ENCODE assay signal across 8 cellular contexts in genomic region chr2:237966250-237966564, GRCh38. TPM values are rescaled to one million over a fixed set of nuclear protein-coding genes. Genes with fewer than 3 reads are reported as not detected.
DNase-seq lines count a peak whose midpoint lies in the region; ATAC-seq, FAIRE-seq and TF ChIP-seq lines count a peak whose summit lies in the region.

No MANE protein-coding gene starts in this region.

- no peak overlapping the region for H3K9ac ChIP-seq in MM.1S (ENCODE audit: low read length)

- no peak for DNase-seq in MM.1S
- DNase-seq in pancreas = no peak
- DNase-seq in kidney tubule cell (ENCODE audit: low spot score) = no peak
- no peak for DNase-seq in NCI-H2107 (lab: John Stamatoyannopoulos, UW)

- H3K9me2 ChIP-seq in MM.1S (replicated peaks; ENCODE audit: insufficient read depth, low read length) = no peaks in the 10 kb centered on the region

- H3K27me3 ChIP-seq in MM.1S (replicated peaks; ENCODE audit: insufficient read depth, low read length) (no peaks in the 10 kb centered on the region), esophagus (ENCODE audit: control insufficient read depth in 1 of 2, insufficient read depth in 2 of 2, low read length in 2 of 2) (no peaks in the 10 kb centered on the region), pancreas (no peaks in the 10 kb centered on the region)

- H3F3A ChIP-seq in MM.1S (ENCODE audit: insufficient read depth, low read length) = peaks cover 14% of the 10 kb centered on the region

- H3K4me1 ChIP-seq in MM.1S (ENCODE audit: low read length) (peaks cover 20% of the 10 kb centered on the region), esophagus (ENCODE audit: control insufficient read depth in 2 of 2, insufficient read depth in 2 of 2, low read length in 1 of 2) (peaks cover 4 to 17% of the 10 kb centered on the region in 2 donors), pancreas (peaks cover 12 to 24% (median 16%) of the 10 kb centered on the region in 3 donors)

- no peaks in the 10 kb centered on the region for H3K36me3 ChIP-seq in MM.1S (replicated peaks; ENCODE audit: insufficient read depth, low read length)
- H3K36me3 ChIP-seq in esophagus (ENCODE audit: control insufficient read depth in 2 of 2, insufficient read depth in 2 of 2, low read length in 1 of 2) = no peaks in the 10 kb centered on the region
- no peaks in the 10 kb centered on the region for H3K36me3 ChIP-seq in pancreas

- ATAC-seq in GM19025 (IDR thresholded peaks at IDR 0.05; ENCODE audit: low read depth, unreplicated experiment) = peak; percentile 25
- peak in 2 of 4 donors; percentile 26 to 54 for ATAC-seq in pancreas
- ATAC-seq in GM21447 (IDR thresholded peaks at IDR 0.05; ENCODE audit: unreplicated experiment) = no peak
- ATAC-seq in GM18873 (IDR thresholded peaks at IDR 0.05; ENCODE audit: low FRiP score, unreplicated experiment) = no peak

- no peaks in the 10 kb centered on the region for H4K20me1 ChIP-seq in MM.1S (ENCODE audit: insufficient read depth, low read length)

- peaks cover 35% of the 10 kb centered on the region for H3K79me2 ChIP-seq in MM.1S (ENCODE audit: low read length)

- peak overlapping the region; percentile 93 for H2AFZ ChIP-seq in MM.1S (ENCODE audit: low read length)

- intact Hi-C loops in pancreas (cut with DNase I) = no loop called here

- H3K27ac ChIP-seq in MM.1S (ENCODE audit: low read length) (no peak overlapping the region), esophagus (ENCODE audit: low read depth in 2 of 2, low read length in 1 of 2) (peak overlapping the region; percentile 32 to 65), pancreas (peak overlapping the region; percentile 55 to 68 (median 64))

- TF ChIP-seq CTCF in MM.1S (IDR thresholded peaks at IDR 0.05; ENCODE audit: low read length) = no peak
- no peak for TF ChIP-seq CTCF in pancreas (IDR thresholded peaks at IDR 0.05)

- no peak for FAIRE-seq in pancreas (lab: Jason Lieb, UNC)

- no peaks in the 10 kb centered on the region for H3K9me3 ChIP-seq in MM.1S (replicated peaks; ENCODE audit: insufficient read depth, low read length)
- H3K9me3 ChIP-seq in esophagus (ENCODE audit: control insufficient read depth in 2 of 2, insufficient read depth in 1 of 2, low read depth in 1 of 2, low read length in 1 of 2) = peaks cover 4 to 8% of the 10 kb centered on the region in 2 donors
- H3K9me3 ChIP-seq in pancreas = no peaks in the 10 kb centered on the region

- peak overlapping the region; percentile 94 for H3K4me2 ChIP-seq in MM.1S (ENCODE audit: low read depth, low read length)

- peak overlapping the region; percentile 68 for H3K4me3 ChIP-seq in MM.1S (ENCODE audit: low read length)
- H3K4me3 ChIP-seq in esophagus (ENCODE audit: low read depth in 1 of 2, low read length in 2 of 2) = peak overlapping the region; percentile 74 to 79
- peak overlapping the region; percentile 66 to 82 (median 76) for H3K4me3 ChIP-seq in pancreas

- WGBS in esophagus, 2 donors = 5 to 8% methylated on average over 10 to 15 of the region's 15 CpGs
- 9 to 10% methylated on average over 15 of the region's 15 CpGs for WGBS in pancreas, 2 donors

RNA-seq across cellular contexts. Expression of gene UBE2F, which starts 0.6 kb away (rescaled TPM):
- polyA plus RNA-seq in esophagus (10 to 100 TPM; 45.5 to 52.3 TPM), pancreas (10 to 100 TPM; 32.4 to 32.5 TPM)
- total RNA-seq in pancreas = 10 to 100 TPM; 39.3 to 51.7 (median 43.0) TPM
